Comparison of ENCODE assay signal across 1 cellular context in the genomic region with DNA sequence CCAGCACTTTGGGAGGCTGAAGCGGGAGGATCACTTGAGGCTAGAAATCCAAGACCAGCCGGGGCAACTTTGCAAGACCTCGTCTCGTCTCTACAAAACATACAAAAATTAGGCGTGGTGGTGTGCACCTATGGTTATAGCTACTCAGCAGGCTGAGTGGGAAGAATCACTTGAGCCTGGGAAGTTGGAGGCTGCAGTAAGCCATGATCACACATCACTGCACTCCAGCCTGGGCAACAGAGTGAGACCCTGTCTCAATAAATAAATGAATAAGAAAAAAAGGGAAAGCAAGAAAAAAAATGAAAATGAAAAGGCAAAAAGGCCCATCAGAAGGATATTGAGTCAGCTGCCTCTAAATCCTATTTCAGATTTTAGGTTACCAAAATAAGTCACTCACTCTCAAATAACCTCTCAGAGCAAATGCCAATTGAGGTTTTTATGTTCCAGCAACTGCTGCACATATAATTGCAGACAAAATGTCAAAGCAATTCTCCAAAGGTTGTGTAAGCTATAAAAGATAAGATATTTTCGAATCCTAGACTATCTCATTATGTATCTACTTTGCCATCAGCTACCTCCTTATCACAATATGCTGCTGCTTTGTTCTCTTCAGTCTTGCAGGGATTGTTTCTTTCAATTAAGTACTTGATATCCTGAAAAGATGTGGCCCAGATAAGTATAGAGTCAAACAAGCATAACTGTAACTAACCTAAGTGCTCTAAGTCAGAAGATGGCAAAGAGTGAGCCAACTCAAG.
A peak's percentile ranks its signal among the peaks of the same experiment; 100 is the strongest.
TF ChIP-seq lines count a peak whose summit lies in the region.

No MANE protein-coding gene starts in this region.

TF ChIP-seq in K562, 482 proteins besides CTCF, POLR2A, EP300 and RAD21:
- TF ChIP-seq ELF1 (tag; IDR thresholded peaks at IDR 0.05) (no peak), CEBPB (tag; IDR thresholded peaks at IDR 0.05) (peak; percentile 85), LARP7 (IDR thresholded peaks at IDR 0.05) (no peak), PHB2 (IDR thresholded peaks at IDR 0.05; ENCODE audit: low read depth) (no peak), SIN3A (IDR thresholded peaks at IDR 0.05; ENCODE audit: borderline replicate concordance in 2 of 2, control insufficient read depth in 1 of 2, low read depth in 2 of 2, low read length in 2 of 2) (no peak), ZNF124 (CRISPR knock-in tag; IDR thresholded peaks at IDR 0.05) (no peak), ZNF121 (CRISPR knock-in tag; conservative IDR thresholded peaks at IDR 0.05) (peak; percentile 83), FOXK2 (conservative IDR thresholded peaks at IDR 0.05 in 1 of 2, IDR thresholded peaks at IDR 0.05 in 1 of 2; ENCODE audit: low read depth in 2 of 2) (no peak), POLR2G (IDR thresholded peaks at IDR 0.05; ENCODE audit: low read depth, low read length) (no peak), KLF6 (CRISPR knock-in tag; IDR thresholded peaks at IDR 0.05; ENCODE audit: borderline replicate concordance) (no peak), ZBTB8A (IDR thresholded peaks at IDR 0.05; ENCODE audit: partially characterized antibody) (no peak), TRIM24 (IDR thresholded peaks at IDR 0.05) (peak; percentile 77 to 79; a peak in 3 of 4 replicates)
- TF ChIP-seq, protein P1, sequence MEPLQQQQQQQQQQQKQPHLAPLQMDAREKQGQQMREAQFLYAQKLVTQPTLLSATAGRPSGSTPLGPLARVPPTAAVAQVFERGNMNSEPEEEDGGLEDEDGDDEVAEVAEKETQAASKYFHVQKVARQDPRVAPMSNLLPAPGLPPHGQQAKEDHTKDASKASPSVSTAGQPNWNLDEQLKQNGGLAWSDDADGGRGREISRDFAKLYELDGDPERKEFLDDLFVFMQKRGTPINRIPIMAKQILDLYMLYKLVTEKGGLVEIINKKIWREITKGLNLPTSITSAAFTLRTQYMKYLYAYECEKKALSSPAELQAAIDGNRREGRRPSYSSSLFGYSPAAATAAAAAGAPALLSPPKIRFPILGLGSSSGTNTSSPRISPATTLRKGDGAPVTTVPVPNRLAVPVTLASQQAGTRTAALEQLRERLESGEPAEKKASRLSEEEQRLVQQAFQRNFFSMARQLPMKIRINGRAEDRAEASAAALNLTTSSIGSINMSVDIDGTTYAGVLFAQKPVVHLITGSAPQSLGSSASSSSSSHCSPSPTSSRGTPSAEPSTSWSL (CRISPR knock-in tag; IDR thresholded peaks at IDR 0.05; ENCODE audit: borderline replicate concordance), result no peak
